16 cellular contexts compared by ENCODE assay signal in genomic region chr9:7154003-7154619, GRCh38.
"Had no signal": no experiment of that assay in that cellular context is flagged by ENCODE, and none has a peak within 500 bp of the region (broad histone marks: within the 10 kb centered on the region; RNA-seq: fewer than 3 reads in every experiment).

No MANE protein-coding gene starts in this region.

- H3K9me3 Mint-ChIP-seq: immature natural killer cell, type B pancreatic cell had no signal

- H3K27ac Mint-ChIP-seq: activated naive CD8-positive, alpha-beta T cell treated with anti-CD3 and anti-CD28 coated beads, Interleukin-2, amount 10 ng/mL, durations not matched to agents 7 days and 5 days; activated T-cell treated with anti-CD3 and anti-CD28 coated beads, Interleukin-2, amount 50 U/mL, for 72 hours; type B pancreatic cell had no signal

- H3K27me3 ChIP-seq: sigmoid colon had no signal

- H3K27ac ChIP-seq: prostate gland, sigmoid colon had no signal

- H3K4me3 ChIP-seq: lung, prostate gland, sigmoid colon had no signal

- H3K36me3 ChIP-seq: prostate gland, sigmoid colon had no signal

- H3K4me3 Mint-ChIP-seq: activated naive CD8-positive, alpha-beta T cell treated with anti-CD3 and anti-CD28 coated beads, Interleukin-2, amount 10 ng/mL, durations not matched to agents 7 days and 5 days; activated T-cell treated with anti-CD3 and anti-CD28 coated beads, Interleukin-2, amount 50 U/mL, for 72 hours; immature natural killer cell; type B pancreatic cell had no signal

- H3K9me3 ChIP-seq: prostate gland, sigmoid colon had no signal

- H3K4me1 ChIP-seq: prostate gland, sigmoid colon had no signal

- DNase-seq: activated CD4-positive, alpha-beta T cell treated with anti-CD3 and anti-CD28 coated beads, Interleukin-2, amount 50 U/mL, for 4 hours; activated naive CD8-positive, alpha-beta T cell treated with anti-CD3 and anti-CD28 coated beads, Interleukin-2, amount 10 ng/mL, durations not matched to agents 7 days and 5 days; activated T-cell treated with anti-CD3 and anti-CD28 coated beads, Interleukin-2, amount 50 U/mL, for 72 hours; anterior cingulate cortex; cortex of kidney; effector CD8-positive, alpha-beta T cell; immature natural killer cell; midbrain; sigmoid colon; stimulated activated CD4-positive, alpha-beta T cell treated with anti-CD3 and anti-CD28 coated beads, Interleukin-2, amount 100 ng/mL, for 24 hours; stimulated activated naive CD4-positive, alpha-beta T cell treated with Interleukin-2 at 50 U/mL for 16 hours; T-helper 2 cell had no signal

- ATAC-seq: activated T-cell treated with anti-CD3 and anti-CD28 coated beads, Interleukin-2, amount 50 U/mL, for 72 hours had no signal

- H3K27me3 Mint-ChIP-seq: activated naive CD8-positive, alpha-beta T cell treated with anti-CD3 and anti-CD28 coated beads, Interleukin-2, amount 10 ng/mL, durations not matched to agents 7 days and 5 days; type B pancreatic cell had no signal

- FAIRE-seq: TTC549 had no signal
